Comparison of ENCODE assay signal across 11 cellular contexts in genomic region chr21:32516729-32517649, GRCh38.
DNase-seq lines count a peak whose midpoint lies in the region; ATAC-seq and TF ChIP-seq lines count a peak whose summit lies in the region.
"Had no signal": no experiment of that assay in that cellular context is flagged by ENCODE, and none has a peak within 500 bp of the region (broad histone marks: within the 10 kb centered on the region; RNA-seq: fewer than 3 reads in every experiment).

No MANE protein-coding gene starts in this region.

- H3K27me3 Mint-ChIP-seq in CD4-positive, alpha-beta memory T cell: no peaks in the 10 kb centered on the region

- TF ChIP-seq CTCF in NB4 (IDR thresholded peaks at IDR 0.05; ENCODE audit: low read depth, low read length) (no peak), cardiac fibroblast (IDR thresholded peaks at IDR 0.05; ENCODE audit: low read depth, low read length) (no peak), left lung (IDR thresholded peaks at IDR 0.05) (no peak)

- peaks cover 0 to 10% of the 10 kb centered on the region in 2 donors for H3K36me3 ChIP-seq in left lung
- no peaks in the 10 kb centered on the region for H3K36me3 ChIP-seq in CD4-positive, alpha-beta memory T cell (ENCODE audit: insufficient read depth, low read length)

- DNase-seq in AG20443 (ENCODE audit: low spot score): peak; percentile 74
- DNase-seq in NB4 (ENCODE audit: low read depth): peak; percentile 56
- peak; percentile 83 to 98 for DNase-seq in cardiac fibroblast (ENCODE audit: low read depth in 2 of 2)
- DNase-seq in left lung: no peak
- DNase-seq in NCI-H774 (lab: John Stamatoyannopoulos, UW): no peak
- no peak for DNase-seq in CD4-positive, alpha-beta memory T cell
- DNase-seq: activated naive CD4-positive, alpha-beta T cell treated with anti-CD3 and anti-CD28 coated beads, Interleukin-2, amount 50 U/mL, for 16 hours; NCI-H526 had no signal

- H3K36me3 Mint-ChIP-seq in CD4-positive, alpha-beta memory T cell: peaks cover 10 to 19% of the 10 kb centered on the region in 2 donors

- H3K4me3 Mint-ChIP-seq in CD4-positive, alpha-beta memory T cell: no peak overlapping the region
- H3K4me3 Mint-ChIP-seq: neural crest cell had no signal

- peaks cover 0 to 6% (median 1%) of the 10 kb centered on the region in 8 donors for H3K9me3 Mint-ChIP-seq in CD4-positive, alpha-beta memory T cell
- H3K9me3 Mint-ChIP-seq: neural crest cell had no signal

- CTCF ChIA-PET in CD4-positive, alpha-beta memory T cell (lab: Charles Lee; ENCODE audit: partially characterized antibody): interaction anchor here (1.1 kb wide), 1 partner anchor 11 kb away, joined by 3 read pairs; no protein-coding TSS in a partner anchor

- H3K4me1 ChIP-seq in left lung: peaks cover 5 to 25% of the 10 kb centered on the region in 2 donors
- no peaks in the 10 kb centered on the region for H3K4me1 ChIP-seq in CD4-positive, alpha-beta memory T cell (ENCODE audit: insufficient read depth, low read length)

- peaks cover 0 to 2% (median 0%) of the 10 kb centered on the region in 4 donors for H3K4me1 Mint-ChIP-seq in CD4-positive, alpha-beta memory T cell
- H3K4me1 Mint-ChIP-seq: neural crest cell had no signal

- ATAC-seq in left lung: peak; percentile 63
- no peak for ATAC-seq in GM18502 (IDR thresholded peaks at IDR 0.05; ENCODE audit: poor library complexity, unreplicated experiment)
- ATAC-seq in HG02973 (IDR thresholded peaks at IDR 0.05; ENCODE audit: unreplicated experiment): no peak

- no peak for TF ChIP-seq POLR2A in NB4 (IDR thresholded peaks at IDR 0.05; ENCODE audit: extremely low read depth, insufficient read length)

- H3K4me3 ChIP-seq in NB4 (ENCODE audit: low read depth, low read length): no peak overlapping the region
- no peak overlapping the region for H3K4me3 ChIP-seq in cardiac fibroblast (replicated peaks in 1 of 2; ENCODE audit: low read depth in 2 of 2, low read length in 2 of 2)
- H3K4me3 ChIP-seq in left lung: no peak overlapping the region
- no peak overlapping the region for H3K4me3 ChIP-seq in CD4-positive, alpha-beta memory T cell (ENCODE audit: low read length in 2 of 2)

- POLR2A ChIA-PET in CD4-positive, alpha-beta memory T cell (lab: Charles Lee; ENCODE audit: partially characterized antibody): no interaction called here

- peak overlapping the region in 1 of 2 donors; percentile 54 for H3K27ac ChIP-seq in left lung
- H3K27ac ChIP-seq in CD4-positive, alpha-beta memory T cell (ENCODE audit: low read depth, low read length): no peak overlapping the region

- H3K27me3 ChIP-seq in left lung: no peaks in the 10 kb centered on the region
- no peaks in the 10 kb centered on the region for H3K27me3 ChIP-seq in CD4-positive, alpha-beta memory T cell (ENCODE audit: insufficient read depth, low read length)

- intact Hi-C loops in left lung (cut with DNase I): no loop called here
- intact Hi-C loops in CD4-positive, alpha-beta memory T cell (cut with micrococcal nuclease): no loop called here

- peak overlapping the region in 1 of 7 donors; percentile 30 for H3K27ac Mint-ChIP-seq in CD4-positive, alpha-beta memory T cell

- no peaks in the 10 kb centered on the region for H3K9me3 ChIP-seq in left lung
- no peaks in the 10 kb centered on the region for H3K9me3 ChIP-seq in CD4-positive, alpha-beta memory T cell (ENCODE audit: control insufficient read depth in 1 of 2, low read length in 2 of 2)

Comparison
In these comparisons a context has a peak if more than half of its experiments do, and no peak if none do; other contexts are left out.
1. DNase-seq: peak in AG20443 (single experiment), NB4 (single experiment) and cardiac fibroblast (2 of 2); none in left lung (0 of 2), NCI-H774 (single experiment) and CD4-positive, alpha-beta memory T cell (0 of 5).